Comparison of ENCODE assay signal across 8 cellular contexts in genomic region chr2:71100195-71100964, GRCh38. TPM values are rescaled to one million over a fixed set of nuclear protein-coding genes. Genes with fewer than 3 reads are reported as not detected.
DNase-seq lines count a peak whose midpoint lies in the region; ATAC-seq and TF ChIP-seq lines count a peak whose summit lies in the region.

No MANE protein-coding gene starts in this region.

- H3K4me1 ChIP-seq in left lung: no peaks in the 10 kb centered on the region

- no peak overlapping the region for H3K4me3 ChIP-seq in left lung

- no peaks in the 10 kb centered on the region for H3K36me3 ChIP-seq in left lung

- ATAC-seq in GM19372 (IDR thresholded peaks at IDR 0.05; ENCODE audit: low read depth, unreplicated experiment) (peak; percentile 65), left lung (peak; percentile 95), HG03135 (IDR thresholded peaks at IDR 0.05; ENCODE audit: unreplicated experiment) (no peak)

- intact Hi-C loops in left lung (cut with DNase I): no loop called here

- TF ChIP-seq CTCF in AG09319 (IDR thresholded peaks at IDR 0.05; ENCODE audit: low read depth, low read length) (peak; percentile 74), left lung (IDR thresholded peaks at IDR 0.05) (peak; percentile 58 to 81)

- H3K27me3 ChIP-seq in left lung: no peaks in the 10 kb centered on the region

- DNase-seq in AG09319 (ENCODE audit: extremely low read depth, low read depth) (peak; percentile 7), NCI-H1930 (lab: John Stamatoyannopoulos, UW) (peak; percentile 9 to 29), UCSD-AML1 (lab: John Stamatoyannopoulos, UW; ENCODE audit: unreplicated experiment) (peak; percentile 48), cerebellar cortex (ENCODE audit: low spot score) (peak; percentile 63), left lung (peak in 1 of 2 donors; percentile 60)
- peak; percentile 19 to 31 (median 22) for DNase-seq in stimulated activated CD4-positive, alpha-beta T cell treated with anti-CD3 and anti-CD28 coated beads, TNF-alpha, amount 100 ng/mL, for 48 hours (ENCODE audit: low read depth in 3 of 3)

- no peaks in the 10 kb centered on the region for H3K9me3 ChIP-seq in left lung

- no peak overlapping the region for H3K27ac ChIP-seq in left lung

RNA-seq across cellular contexts. Expression of gene MCEE, which starts 29.6 kb away (rescaled TPM):
- 10 to 100 TPM; 15.6 to 18.5 TPM for total RNA-seq in left lung

RNA-seq across cellular contexts. Expression of gene MPHOSPH10, which starts 30.1 kb away (rescaled TPM):
- 10 to 100 TPM; 22.1 to 28.8 TPM for total RNA-seq in left lung

RNA-seq across cellular contexts. Expression of gene NAGK, which starts 31.9 kb away (rescaled TPM):
- total RNA-seq in left lung: 100 to 1,000 TPM; 138 to 183 TPM
